ENCODE assay signal across 25 cellular contexts in the genomic region with DNA sequence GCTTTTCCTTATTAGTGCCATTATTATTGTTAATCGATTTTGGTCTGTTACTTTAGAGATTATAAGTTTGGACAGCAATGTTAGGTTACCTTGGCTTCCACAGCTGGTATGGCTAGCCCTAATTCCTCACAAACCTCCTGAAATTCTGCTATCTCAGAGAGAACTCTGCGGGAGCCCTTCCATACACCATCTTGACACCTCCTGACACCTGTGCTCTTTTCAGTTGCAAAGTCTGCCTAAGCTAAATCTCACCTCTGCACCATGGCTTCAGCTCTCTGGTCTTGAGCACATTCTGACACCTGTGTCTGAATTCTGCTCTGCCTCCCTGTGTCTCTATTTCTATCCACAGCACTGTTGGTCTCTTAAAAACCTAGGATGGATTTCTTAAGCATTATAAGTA.
"Had no signal": no experiment of that assay in that cellular context is flagged by ENCODE, and none has a peak within 500 bp of the region (broad histone marks: within the 10 kb centered on the region; RNA-seq: fewer than 3 reads in every experiment).

No MANE protein-coding gene starts in this region.

- H3K27ac Mint-ChIP-seq: activated CD8-positive, alpha-beta T cell treated with anti-CD3 and anti-CD28 coated beads, Interleukin-2, amount 10 ng/mL, durations not matched to agents 7 days and 5 days; activated naive CD4-positive, alpha-beta T cell treated with anti-CD3 and anti-CD28 coated beads, Interleukin-2, amount 50 U/mL, for 24 hours had no signal

- H3K4me1 Mint-ChIP-seq: activated naive CD4-positive, alpha-beta T cell treated with anti-CD3 and anti-CD28 coated beads, Interleukin-2, amount 50 U/mL, for 24 hours had no signal

- DNase-seq: activated CD4-positive, alpha-beta T cell treated with anti-CD3 and anti-CD28 coated beads for 48 hours; activated CD4-positive, alpha-beta T cell treated with anti-CD3 and anti-CD28 coated beads, Interleukin-2, amount 50 U/mL, for 4 hours; activated CD4-positive, CD25-positive, alpha-beta regulatory T cell treated with anti-CD3 and anti-CD28 coated beads, Interleukin-2, amount 50 U/mL, for 72 hours; activated CD8-positive, alpha-beta memory T cell treated with anti-CD3 and anti-CD28 coated beads, Interleukin-2, amount 50 U/mL, for 48 hours; activated CD8-positive, alpha-beta T cell treated with anti-CD3 and anti-CD28 coated beads, Interleukin-2, amount 10 ng/mL, durations not matched to agents 7 days and 5 days; activated effector memory CD4-positive, alpha-beta T cell treated with Interleukin-2 at 50 U/mL for 16 hours; activated naive CD4-positive, alpha-beta T cell; activated T-cell treated with anti-CD3 and anti-CD28 coated beads, Interleukin-2, amount 50 U/mL, for 1 hour; aorta; caudate nucleus; KG1; NCI-H1092; NCI-H1436; NCI-H1694 treated with DMSO at 0.1 percent for 48 hours; NCI-H2029 treated with DMSO at 0.1 percent for 48 hours; NCI-H345; NCI-H510A; NCI-H526 treated with DMSO at 0.1 percent for 48 hours; Right ventricle myocardium superior; RPMI8226; SJCRH30; SK-N-SH; T-helper 1 cell had no signal

- H3K27ac ChIP-seq: breast epithelium, SJCRH30 had no signal

- H3K9me3 ChIP-seq: SJCRH30, SK-N-SH had no signal

- H3K4me3 Mint-ChIP-seq: activated CD8-positive, alpha-beta T cell treated with anti-CD3 and anti-CD28 coated beads, Interleukin-2, amount 10 ng/mL, durations not matched to agents 7 days and 5 days; activated naive CD4-positive, alpha-beta T cell treated with anti-CD3 and anti-CD28 coated beads, Interleukin-2, amount 50 U/mL, for 24 hours had no signal

- H3K27me3 ChIP-seq: breast epithelium, SJCRH30 had no signal

- H3K36me3 Mint-ChIP-seq: activated naive CD4-positive, alpha-beta T cell treated with anti-CD3 and anti-CD28 coated beads, Interleukin-2, amount 50 U/mL, for 24 hours had no signal

- H3K4me3 ChIP-seq: breast epithelium, SJCRH30 had no signal

- H3K4me2 ChIP-seq: SK-N-SH had no signal

- H3K9ac ChIP-seq: SK-N-SH had no signal

- H3K4me1 ChIP-seq: breast epithelium, SJCRH30 had no signal

- H3K36me3 ChIP-seq: breast epithelium, SJCRH30 had no signal
